In genomic region chr18:13538630-13539029, GRCh38 we compare ENCODE assay signal across 1 cellular context.
TF ChIP-seq lines count a peak whose summit lies in the region.

No MANE protein-coding gene starts in this region.

TF ChIP-seq in SK-N-SH treated with all-trans-retinoic acid at 6 μM for 48 hours, 23 proteins besides CTCF, POLR2A, EP300 and RAD21 (continued from another document):
- TF ChIP-seq ZNF70 (CRISPR knock-in tag; IDR thresholded peaks at IDR 0.05): no peak
- TF ChIP-seq CSRNP3 (CRISPR knock-in tag; IDR thresholded peaks at IDR 0.05): no peak
- no peak for TF ChIP-seq ZNF565 (CRISPR knock-in tag; conservative IDR thresholded peaks at IDR 0.05; ENCODE audit: low read depth)
- no peak for TF ChIP-seq TOX (CRISPR knock-in tag; IDR thresholded peaks at IDR 0.05; ENCODE audit: borderline replicate concordance)
- TF ChIP-seq TCF4 (CRISPR knock-in tag; IDR thresholded peaks at IDR 0.05; ENCODE audit: borderline replicate concordance): no peak
- no peak for TF ChIP-seq OSR1 (CRISPR knock-in tag; IDR thresholded peaks at IDR 0.05)
